ENCODE assay signal across 8 cellular contexts in genomic region chr6:109095821-109096084, GRCh38. TPM values are rescaled to one million over a fixed set of nuclear protein-coding genes. Genes with fewer than 3 reads are reported as not detected.
A peak's percentile ranks its signal among the peaks of the same experiment; 100 is the strongest.
DNase-seq lines count a peak whose midpoint lies in the region; ATAC-seq, FAIRE-seq and TF ChIP-seq lines count a peak whose summit lies in the region.

No MANE protein-coding gene starts in this region.

- H3K27me3 ChIP-seq in SJCRH30 (no peaks in the 10 kb centered on the region), fibroblast of lung (ENCODE audit: control insufficient read depth, insufficient read depth, low read length) (no peaks in the 10 kb centered on the region), rectal smooth muscle tissue (ENCODE audit: control insufficient read depth, insufficient read depth, low read length) (no peaks in the 10 kb centered on the region)

- peak overlapping the region; percentile 93 for H3K4me2 ChIP-seq in fibroblast of lung (ENCODE audit: extremely low read depth, insufficient read depth, low read length)

- peak overlapping the region; percentile 80 for H3K4me3 ChIP-seq in GM08714 (ENCODE audit: low read length)
- peak overlapping the region; percentile 86 for H3K4me3 ChIP-seq in SJCRH30
- H3K4me3 ChIP-seq in fibroblast of lung (replicated peaks in 1 of 4; ENCODE audit: control extremely low read depth in 1 of 4, insufficient read depth in 1 of 4, low read depth in 3 of 4, low read length in 4 of 4): peak overlapping the region; percentile 83 to 99 (median 93)
- H3K4me3 ChIP-seq in rectal smooth muscle tissue (ENCODE audit: low read length): peak overlapping the region; percentile 86

- no peaks in the 10 kb centered on the region for H4K20me1 ChIP-seq in fibroblast of lung (ENCODE audit: control insufficient read depth, extremely low read depth, insufficient read depth, low read length)

- no peaks in the 10 kb centered on the region for H3K9me3 ChIP-seq in SJCRH30 (replicated peaks)
- H3K9me3 ChIP-seq in fibroblast of lung (ENCODE audit: control insufficient read depth, insufficient read depth, low read depth, low read length): no peaks in the 10 kb centered on the region

- TF ChIP-seq POLR2A in H54 (IDR thresholded peaks at IDR 0.05; ENCODE audit: low read depth, low read length): no peak

- H3K4me1 ChIP-seq in SJCRH30: no peaks in the 10 kb centered on the region; the same call in 1 of the 2 replicates
- peaks cover 10% of the 10 kb centered on the region for H3K4me1 ChIP-seq in fibroblast of lung (ENCODE audit: control insufficient read depth, extremely low read depth, insufficient read depth, low read length)
- H3K4me1 ChIP-seq in rectal smooth muscle tissue (ENCODE audit: control insufficient read depth, insufficient read depth, low read length): peaks cover 5% of the 10 kb centered on the region

- FAIRE-seq in H54 (lab: Jason Lieb, UNC): no peak

- H3K36me3 ChIP-seq in SJCRH30 (no peaks in the 10 kb centered on the region; the same call in 1 of the 2 replicates), fibroblast of lung (ENCODE audit: control insufficient read depth, insufficient read depth, low read length) (no peaks in the 10 kb centered on the region), rectal smooth muscle tissue (ENCODE audit: control insufficient read depth, insufficient read depth, low read length) (no peaks in the 10 kb centered on the region)

- peak overlapping the region; percentile 99 for H2AFZ ChIP-seq in fibroblast of lung (ENCODE audit: low read length)

- peak overlapping the region; percentile 98 for H3K27ac ChIP-seq in SJCRH30
- peak overlapping the region; percentile 98 for H3K27ac ChIP-seq in fibroblast of lung (ENCODE audit: insufficient read depth, low read length)
- H3K27ac ChIP-seq in rectal smooth muscle tissue (ENCODE audit: low read depth, low read length): peak overlapping the region; percentile 99

- peaks cover 53% of the 10 kb centered on the region for H3K79me2 ChIP-seq in fibroblast of lung (ENCODE audit: control insufficient read depth, insufficient read depth, low read length)

- ATAC-seq in GM21786 (IDR thresholded peaks at IDR 0.05; ENCODE audit: unreplicated experiment) (no peak), HG03280 (IDR thresholded peaks at IDR 0.05; ENCODE audit: unreplicated experiment) (no peak)

- H3K9ac ChIP-seq in fibroblast of lung (ENCODE audit: insufficient read depth, low read length): peak overlapping the region; percentile 94
- peak overlapping the region; percentile 91 for H3K9ac ChIP-seq in rectal smooth muscle tissue (ENCODE audit: low read length)

- DNase-seq in SJCRH30 (no peak), fibroblast of lung (ENCODE audit: low read depth in 2 of 2) (no peak), H54 (ENCODE audit: insufficient read length, low spot score) (no peak), LoVo (ENCODE audit: low spot score) (no peak)

- TF ChIP-seq CTCF in fibroblast of lung (conservative IDR thresholded peaks at IDR 0.05 in 1 of 2, IDR thresholded peaks at IDR 0.05 in 1 of 2; ENCODE audit: low read depth in 1 of 2, low read length in 2 of 2): no peak

RNA-seq across cellular contexts. Expression of gene CEP57L1, which starts 0.4 kb away (rescaled TPM):
- total RNA-seq in SJCRH30 (2014; rRNA removed; shearing (Covaris generic)): 28.1 and 29.4 TPM in 2 replicates
- total RNA-seq in fibroblast of lung: 26.7 and 36.0 TPM in 2 replicates
- polyA plus RNA-seq in fibroblast of lung: 18.6 and 20.2 TPM in 2 replicates
- 15.1 and 15.5 TPM in 2 replicates for polyA plus RNA-seq in fibroblast of lung (2012)
- polyA minus RNA-seq in fibroblast of lung (ENCODE audit: low replicate concordance): 4.5 and 6.5 TPM in 2 replicates

RNA-seq across cellular contexts. Expression of gene SESN1, which starts 1.1 kb away (rescaled TPM):
- 19.7 and 23.7 TPM in 2 replicates for total RNA-seq in SJCRH30 (2014; rRNA removed; shearing (Covaris generic))
- 30.6 and 34.5 TPM in 2 replicates for total RNA-seq in fibroblast of lung
- 12.7 and 16.7 TPM in 2 replicates for polyA plus RNA-seq in fibroblast of lung
- 8.9 and 9.7 TPM in 2 replicates for polyA plus RNA-seq in fibroblast of lung (2012)
- 1.6 and 3.3 TPM in 2 replicates for polyA minus RNA-seq in fibroblast of lung (ENCODE audit: low replicate concordance)
